23 cellular contexts compared by ENCODE assay signal in genomic region chr22:17152340-17152739, GRCh38. TPM values are rescaled to one million over a fixed set of nuclear protein-coding genes. Genes with fewer than 3 reads are reported as not detected.
DNase-seq lines count a peak whose midpoint lies in the region; ATAC-seq and TF ChIP-seq lines count a peak whose summit lies in the region.
"Had no signal": no experiment of that assay in that cellular context is flagged by ENCODE, and none has a peak within 500 bp of the region (broad histone marks: within the 10 kb centered on the region; RNA-seq: fewer than 3 reads in every experiment).

No MANE protein-coding gene starts in this region.

- peak overlapping the region; percentile 8 for H3K27ac Mint-ChIP-seq in activated naive CD4-positive, alpha-beta T cell treated with anti-CD3 and anti-CD28 coated beads for 36 hours
- H3K27ac Mint-ChIP-seq in CD14-positive monocyte: peak overlapping the region in 5 of 7 donors; percentile 13 to 63 (median 56)
- H3K27ac Mint-ChIP-seq: activated CD8-positive, alpha-beta T cell treated with anti-CD3 and anti-CD28 coated beads for 36 hours; activated naive CD8-positive, alpha-beta T cell treated with anti-CD3 and anti-CD28 coated beads for 36 hours; activated T-helper 1 cell treated with anti-CD3 and anti-CD28 coated beads, Interleukin-12 subunit alpha, Interleukin-12 subunit beta, Interleukin-2, Interleukin-4 antibody, amounts not matched to agents 30 ng/mL and 10 ng/mL and 1 ng/mL, durations not matched to agents 14 hours and 24 hours and 36 hours; effector memory CD8-positive, alpha-beta T cell; mesothelial cell of epicardium; natural killer cell had no signal

- no peak for ATAC-seq in GM19351 (IDR thresholded peaks at IDR 0.05; ENCODE audit: unreplicated experiment)
- ATAC-seq: activated CD8-positive, alpha-beta T cell treated with anti-CD3 and anti-CD28 coated beads for 36 hours; effector memory CD8-positive, alpha-beta T cell; natural killer cell had no signal

- in situ Hi-C loops in GM13977 (cut with MboI; ENCODE audit: low pct_unique_long_range_greater_than_20kb, low sequenced_read_pairs, unreplicated experiment): no loop called here

- H3K4me3 Mint-ChIP-seq in activated naive CD4-positive, alpha-beta T cell treated with anti-CD3 and anti-CD28 coated beads for 36 hours: no peak overlapping the region
- no peak overlapping the region for H3K4me3 Mint-ChIP-seq in CD14-positive monocyte
- H3K4me3 Mint-ChIP-seq: activated CD8-positive, alpha-beta T cell treated with anti-CD3 and anti-CD28 coated beads for 36 hours; activated naive CD8-positive, alpha-beta T cell treated with anti-CD3 and anti-CD28 coated beads for 36 hours; activated T-helper 1 cell treated with anti-CD3 and anti-CD28 coated beads, Interleukin-12 subunit alpha, Interleukin-12 subunit beta, Interleukin-2, Interleukin-4 antibody, amounts not matched to agents 30 ng/mL and 10 ng/mL and 1 ng/mL, durations not matched to agents 14 hours and 24 hours and 36 hours; effector memory CD8-positive, alpha-beta T cell; mesothelial cell of epicardium; natural killer cell had no signal

- H3K27me3 Mint-ChIP-seq in activated naive CD4-positive, alpha-beta T cell treated with anti-CD3 and anti-CD28 coated beads for 36 hours (ENCODE audit: low read depth): no peaks in the 10 kb centered on the region
- peaks cover 0 to 2% (median 0%) of the 10 kb centered on the region in 3 donors for H3K27me3 Mint-ChIP-seq in CD14-positive monocyte (ENCODE audit: low read depth in 3 of 3)
- H3K27me3 Mint-ChIP-seq: activated CD8-positive, alpha-beta T cell treated with anti-CD3 and anti-CD28 coated beads for 36 hours; activated naive CD8-positive, alpha-beta T cell treated with anti-CD3 and anti-CD28 coated beads for 36 hours; CD4-positive, CD25-positive, alpha-beta regulatory T cell; effector memory CD8-positive, alpha-beta T cell had no signal

- DNase-seq in activated naive CD4-positive, alpha-beta T cell treated with anti-CD3 and anti-CD28 coated beads for 36 hours: no peak
- DNase-seq in activated naive CD4-positive, alpha-beta T cell treated with Interleukin-2 at 50 U/mL for 16 hours: no peak
- DNase-seq in CD14-positive monocyte (ENCODE audit: low spot score) (no peak), RPMI7951 (ENCODE audit: low read depth) (peak; percentile 35), myocyte (ENCODE audit: low read depth) (peak; percentile 68), GM19238 (ENCODE audit: insufficient read length, low spot score) (no peak), GM13977 (ENCODE audit: low spot score) (no peak)
- DNase-seq: activated CD8-positive, alpha-beta memory T cell treated with anti-CD3 and anti-CD28 coated beads, Interleukin-2, amount 50 U/mL, for 48 hours; activated CD8-positive, alpha-beta T cell treated with anti-CD3 and anti-CD28 coated beads for 36 hours; activated naive CD8-positive, alpha-beta T cell treated with anti-CD3 and anti-CD28 coated beads for 36 hours; caudate nucleus; CD4-positive, CD25-positive, alpha-beta regulatory T cell; effector memory CD8-positive, alpha-beta T cell; GOT3; natural killer cell; NCI-H1417 treated with DMSO at 0.1 percent for 48 hours; NCI-H524 treated with DMSO at 0.1 percent for 48 hours; OCI-M1; stimulated activated naive CD4-positive, alpha-beta T cell; upper lobe of left lung had no signal

- CTCF ChIA-PET in activated naive CD4-positive, alpha-beta T cell treated with anti-CD3 and anti-CD28 coated beads for 36 hours (lab: Charles Lee): no interaction called here

- H3K9me3 Mint-ChIP-seq in activated naive CD4-positive, alpha-beta T cell treated with anti-CD3 and anti-CD28 coated beads for 36 hours: no peaks in the 10 kb centered on the region
- H3K9me3 Mint-ChIP-seq in CD14-positive monocyte: no peaks in the 10 kb centered on the region
- H3K9me3 Mint-ChIP-seq: activated CD8-positive, alpha-beta T cell treated with anti-CD3 and anti-CD28 coated beads for 36 hours; activated naive CD8-positive, alpha-beta T cell treated with anti-CD3 and anti-CD28 coated beads for 36 hours; activated T-helper 1 cell treated with anti-CD3 and anti-CD28 coated beads, Interleukin-12 subunit alpha, Interleukin-12 subunit beta, Interleukin-2, Interleukin-4 antibody, amounts not matched to agents 30 ng/mL and 10 ng/mL and 1 ng/mL, durations not matched to agents 14 hours and 24 hours and 36 hours; CD4-positive, CD25-positive, alpha-beta regulatory T cell; effector memory CD8-positive, alpha-beta T cell; mesothelial cell of epicardium; natural killer cell had no signal

- H3K4me1 Mint-ChIP-seq in activated naive CD4-positive, alpha-beta T cell treated with anti-CD3 and anti-CD28 coated beads for 36 hours (ENCODE audit: low read depth): peaks cover 35% of the 10 kb centered on the region
- H3K4me1 Mint-ChIP-seq in CD14-positive monocyte: peaks cover 59% of the 10 kb centered on the region

- peaks cover 15% of the 10 kb centered on the region for H3K36me3 Mint-ChIP-seq in activated naive CD4-positive, alpha-beta T cell treated with anti-CD3 and anti-CD28 coated beads for 36 hours (ENCODE audit: low read depth)
- peaks cover 25 to 36% of the 10 kb centered on the region in 2 donors for H3K36me3 Mint-ChIP-seq in CD14-positive monocyte
- H3K36me3 Mint-ChIP-seq: natural killer cell had no signal

- intact Hi-C loops in activated naive CD4-positive, alpha-beta T cell treated with anti-CD3 and anti-CD28 coated beads for 36 hours (cut with micrococcal nuclease): no loop called here
- intact Hi-C loops in CD14-positive monocyte (cut with micrococcal nuclease): loop anchor here in 1 of 2 donors (10.0 kb wide), 2 partner anchors 62 to 328 kb away; partner anchors contain the start of genes ADA2 and XKR3

- TF ChIP-seq CTCF in CD14-positive monocyte (IDR thresholded peaks at IDR 0.05): no peak
- TF ChIP-seq CTCF in GM13977 (IDR thresholded peaks at IDR 0.05; ENCODE audit: extremely low read depth, insufficient read depth, missing control alignments): no peak

RNA-seq across cellular contexts. Expression of gene HDHD5, which starts 6.7 kb away (rescaled TPM):
- total RNA-seq in activated naive CD4-positive, alpha-beta T cell treated with anti-CD3 and anti-CD28 coated beads for 36 hours: 10 to 100 TPM; 40.1 to 43.7 TPM
- 100 to 1,000 TPM in 1 of 2 donors, 10 to 100 TPM in 1; 79.9 to 119 TPM for polyA plus RNA-seq in CD14-positive monocyte
- 22.2 and 26.3 TPM in 2 replicates for total RNA-seq in RPMI7951 (2014; rRNA removed; shearing (Covaris generic))
- total RNA-seq in myocyte: 60.1 and 72.0 TPM in 2 replicates
- polyA plus RNA-seq in myocyte (2012): 34.0 TPM

RNA-seq across cellular contexts. Expression of gene TMEM121B, which starts 31.2 kb away (rescaled TPM):
- total RNA-seq in activated naive CD4-positive, alpha-beta T cell treated with anti-CD3 and anti-CD28 coated beads for 36 hours: under 1 TPM; 0.19 to 0.22 TPM
- 1 to 10 TPM; 1.4 to 1.9 TPM for polyA plus RNA-seq in CD14-positive monocyte
- total RNA-seq in RPMI7951 (2014; rRNA removed; shearing (Covaris generic)): not detected in 2 replicates
- 2.8 and 3.2 TPM in 2 replicates for total RNA-seq in myocyte
- 0.61 TPM for polyA plus RNA-seq in myocyte (2012)

Comparison
In these comparisons a context has a peak if more than half of its experiments do, and no peak if none do; other contexts are left out.
1. DNase-seq: peak in RPMI7951 (single experiment) and myocyte (single experiment); none in activated naive CD4-positive, alpha-beta T cell treated with anti-CD3 and anti-CD28 coated beads for 36 hours (single experiment), activated naive CD4-positive, alpha-beta T cell treated with Interleukin-2 at 50 U/mL for 16 hours (single experiment), CD14-positive monocyte (single experiment), GM19238 (single experiment) and GM13977 (single experiment).